In genomic region chr11:35723493-35724284, GRCh38 we compare ENCODE assay signal across 1 cellular context.
TF ChIP-seq lines count a peak whose summit lies in the region.

No MANE protein-coding gene starts in this region.

TF ChIP-seq in GM23338, 12 proteins besides CTCF, POLR2A, EP300 and RAD21 (continued from another document):
- no peak for TF ChIP-seq ZNF462 (CRISPR knock-in tag; IDR thresholded peaks at IDR 0.05)
- TF ChIP-seq ZNF114 (CRISPR knock-in tag; IDR thresholded peaks at IDR 0.05), result no peak
- TF ChIP-seq CREB1 (CRISPR knock-in tag; IDR thresholded peaks at IDR 0.05; ENCODE audit: low read depth), result no peak
- no peak for TF ChIP-seq POLR2AphosphoS5 (IDR thresholded peaks at IDR 0.05; ENCODE audit: low read depth)
- peak; percentile 58 for TF ChIP-seq REST (IDR thresholded peaks at IDR 0.05; ENCODE audit: unreplicated experiment)
- TF ChIP-seq NANOG (IDR thresholded peaks at IDR 0.05; ENCODE audit: borderline replicate concordance), result no peak
- TF ChIP-seq JUNB (IDR thresholded peaks at IDR 0.05; ENCODE audit: unreplicated experiment), result no peak
TF ChIP-seq in GM23338: peak in this region for 1.
